In genomic region chr16:30482366-30482765, GRCh38 we compare ENCODE assay signal across 9 cellular contexts. TPM values are rescaled to one million over a fixed set of nuclear protein-coding genes. Genes with fewer than 3 reads are reported as not detected.
DNase-seq lines count a peak whose midpoint lies in the region; ATAC-seq, FAIRE-seq and TF ChIP-seq lines count a peak whose summit lies in the region.
"Had no signal": no experiment of that assay in that cellular context is flagged by ENCODE, and none has a peak within 500 bp of the region (broad histone marks: within the 10 kb centered on the region; RNA-seq: fewer than 3 reads in every experiment).

No MANE protein-coding gene starts in this region.

- no peak overlapping the region for H3K4me3 ChIP-seq in RWPE2 (ENCODE audit: severe bottlenecking)
- H3K4me3 ChIP-seq in keratinocyte (ENCODE audit: control insufficient read depth in 2 of 3, extremely low read depth in 1 of 3, insufficient read depth in 2 of 3, low read depth in 1 of 3, low read length in 3 of 3), result no peak overlapping the region
- H3K4me3 ChIP-seq in thyroid gland (replicated peaks in 1 of 3), result no peak overlapping the region
- H3K4me3 ChIP-seq in tibial artery, result no peak overlapping the region
- H3K4me3 ChIP-seq: hepatocyte had no signal

- ATAC-seq in RWPE2 (ENCODE audit: low read depth) (no peak), GM21423 (IDR thresholded peaks at IDR 0.05; ENCODE audit: unreplicated experiment) (no peak)

- peak; percentile 13 for DNase-seq in EL
- no peak for DNase-seq in RWPE2 (ENCODE audit: low spot score)
- no peak for DNase-seq in keratinocyte (ENCODE audit: low read depth, low spot score)
- DNase-seq in thyroid gland, result no peak
- no peak for DNase-seq in tibial artery
- DNase-seq: NCI-H2171 had no signal

- peak; percentile 19 for TF ChIP-seq CTCF in RWPE2 (IDR thresholded peaks at IDR 0.05; ENCODE audit: poor library complexity, severe bottlenecking)
- peak in 2 of 3 experiments; percentile 24 to 35 for TF ChIP-seq CTCF in keratinocyte (optimal IDR thresholded peaks at IDR 0.05 in 1 of 3, IDR thresholded peaks at IDR 0.05 in 1 of 3, conservative IDR thresholded peaks at IDR 0.05 in 1 of 3; ENCODE audit: extremely low read depth in 1 of 3, insufficient read depth in 2 of 3, low read length in 3 of 3)
- no peak for TF ChIP-seq CTCF in thyroid gland (IDR thresholded peaks at IDR 0.05)
- TF ChIP-seq CTCF in tibial artery (IDR thresholded peaks at IDR 0.05), result no peak

- H3K27ac ChIP-seq in RWPE2 (ENCODE audit: poor library complexity, severe bottlenecking) (no peak overlapping the region), keratinocyte (ENCODE audit: control insufficient read depth, insufficient read depth, low read length) (no peak overlapping the region), thyroid gland (no peak overlapping the region), tibial artery (no peak overlapping the region)
- H3K27ac ChIP-seq: hepatocyte, HL-60 had no signal

- intact Hi-C loops in thyroid gland (cut with DNase I) (no loop called here), tibial artery (cut with DNase I; ENCODE audit: low total_unique reads) (no loop called here)

- no peaks in the 10 kb centered on the region for H3K27me3 ChIP-seq in RWPE2 (ENCODE audit: insufficient read depth, poor library complexity, severe bottlenecking)
- H3K27me3 ChIP-seq in keratinocyte (ENCODE audit: control insufficient read depth, extremely low read depth, insufficient read depth, low read length), result no peaks in the 10 kb centered on the region
- H3K27me3 ChIP-seq in thyroid gland, result no peaks in the 10 kb centered on the region
- peaks cover 0 to 5% of the 10 kb centered on the region in 2 donors for H3K27me3 ChIP-seq in tibial artery
- H3K27me3 ChIP-seq: hepatocyte had no signal

- H3K4me2 ChIP-seq in keratinocyte (ENCODE audit: control insufficient read depth, extremely low read depth, insufficient read depth, low read depth, low read length), result no peak overlapping the region
- H3K4me2 ChIP-seq: hepatocyte had no signal

- H3K36me3 ChIP-seq in RWPE2 (ENCODE audit: low read depth), result no peaks in the 10 kb centered on the region
- no peaks in the 10 kb centered on the region for H3K36me3 ChIP-seq in keratinocyte (ENCODE audit: control insufficient read depth in 2 of 2, extremely low read depth in 1 of 2, insufficient read depth in 2 of 2, low read length in 2 of 2)
- no peaks in the 10 kb centered on the region for H3K36me3 ChIP-seq in thyroid gland
- no peaks in the 10 kb centered on the region for H3K36me3 ChIP-seq in tibial artery

- H3K9me3 ChIP-seq in RWPE2 (ENCODE audit: severe bottlenecking) (no peaks in the 10 kb centered on the region), keratinocyte (ENCODE audit: control insufficient read depth, low read depth, low read length) (no peaks in the 10 kb centered on the region), thyroid gland (no peaks in the 10 kb centered on the region), tibial artery (no peaks in the 10 kb centered on the region)

- no peaks in the 10 kb centered on the region for H3K79me2 ChIP-seq in keratinocyte (ENCODE audit: control insufficient read depth, insufficient read depth, low read length)
- H3K79me2 ChIP-seq: hepatocyte had no signal

- no peaks in the 10 kb centered on the region for H4K20me1 ChIP-seq in keratinocyte (ENCODE audit: control insufficient read depth, extremely low read depth, insufficient read depth, low read length)

- 89 to 92% methylated on average over 3 of the region's 3 CpGs for WGBS in thyroid gland, 2 donors

- FAIRE-seq in keratinocyte (lab: Jason Lieb, UNC), result no peak

- TF ChIP-seq POLR2A in thyroid gland (IDR thresholded peaks at IDR 0.05), result no peak

- H3K4me1 ChIP-seq in RWPE2 (ENCODE audit: insufficient read depth, poor library complexity, severe bottlenecking) (no peaks in the 10 kb centered on the region), keratinocyte (ENCODE audit: control insufficient read depth, extremely low read depth, insufficient read depth, low read length) (no peaks in the 10 kb centered on the region), thyroid gland (no peaks in the 10 kb centered on the region), tibial artery (no peaks in the 10 kb centered on the region)

- H3K9ac ChIP-seq in keratinocyte (ENCODE audit: control insufficient read depth, extremely low read depth, insufficient read depth, low read length), result no peak overlapping the region

- no peaks in the 10 kb centered on the region for H3K9me1 ChIP-seq in keratinocyte (ENCODE audit: control insufficient read depth, extremely low read depth, insufficient read depth, low read length)

- dilution Hi-C loops in keratinocyte (cut with MboI; ENCODE audit: extremely low pct_ligation_motif_present, low sequenced_read_pairs), result no loop called here

- H2AFZ ChIP-seq in keratinocyte (ENCODE audit: control insufficient read depth, low read length), result no peak overlapping the region
- H2AFZ ChIP-seq: hepatocyte had no signal

RNA-seq across cellular contexts. Expression of gene ITGAL, which starts 9.8 kb away (rescaled TPM):
- polyA plus RNA-seq in keratinocyte, result not detected in 3 replicates
- not detected for polyA plus RNA-seq in keratinocyte (2011; ENCODE audit: low read depth)
- not detected in 2 replicates for polyA plus RNA-seq in keratinocyte (2011; cell fraction: cytosol; rRNA removed)
- polyA plus RNA-seq in keratinocyte (2011; cell fraction: nucleus; rRNA removed), result not detected in 2 replicates
- polyA plus RNA-seq in keratinocyte (2012; ENCODE audit: low replicate concordance), result not detected in 2 replicates
- polyA minus RNA-seq in keratinocyte, result not detected in 3 replicates
- not detected for polyA minus RNA-seq in keratinocyte (2011; cell fraction: cytosol; rRNA and poly(A)+ RNA removed)
- polyA minus RNA-seq in keratinocyte (2011; cell fraction: nucleus; rRNA and poly(A)+ RNA removed), result not detected in 2 replicates
- 1 to 10 TPM in 3 of 4 donors, under 1 TPM in 1; 0.56 to 4.6 (median 2.8) TPM for total RNA-seq in thyroid gland

RNA-seq across cellular contexts. Expression of gene SEPHS2, which starts 36.7 kb away (rescaled TPM):
- 33.2 to 38.1 TPM (median 36.5 TPM) in 3 replicates for polyA plus RNA-seq in keratinocyte
- 19.3 TPM for polyA plus RNA-seq in keratinocyte (2011; ENCODE audit: low read depth)
- polyA plus RNA-seq in keratinocyte (2011; cell fraction: cytosol; rRNA removed), result 32.8 and 38.9 TPM in 2 replicates
- 24.1 and 25.4 TPM in 2 replicates for polyA plus RNA-seq in keratinocyte (2011; cell fraction: nucleus; rRNA removed)
- 28.7 and 34.1 TPM in 2 replicates for polyA plus RNA-seq in keratinocyte (2012; ENCODE audit: low replicate concordance)
- 10.1 to 25.9 TPM (median 25.8 TPM) in 3 replicates for polyA minus RNA-seq in keratinocyte
- polyA minus RNA-seq in keratinocyte (2011; cell fraction: cytosol; rRNA and poly(A)+ RNA removed), result 26.7 TPM
- polyA minus RNA-seq in keratinocyte (2011; cell fraction: nucleus; rRNA and poly(A)+ RNA removed), result 10.8 and 14.6 TPM in 2 replicates
- total RNA-seq in thyroid gland, result 10 to 100 TPM; 34.5 to 41.3 (median 39.9) TPM

RNA-seq across cellular contexts. Expression of gene ZNF768, which starts 44.0 kb away (rescaled TPM):
- polyA plus RNA-seq in keratinocyte, result 10.9 to 16.6 TPM (median 13.7 TPM) in 3 replicates
- 4.4 TPM for polyA plus RNA-seq in keratinocyte (2011; ENCODE audit: low read depth)
- 12.5 and 22.1 TPM in 2 replicates for polyA plus RNA-seq in keratinocyte (2011; cell fraction: cytosol; rRNA removed)
- polyA plus RNA-seq in keratinocyte (2011; cell fraction: nucleus; rRNA removed), result 21.7 and 32.7 TPM in 2 replicates
- polyA plus RNA-seq in keratinocyte (2012; ENCODE audit: low replicate concordance), result 17.2 and 19.4 TPM in 2 replicates
- polyA minus RNA-seq in keratinocyte, result 6.5 to 10.8 TPM (median 9.9 TPM) in 3 replicates
- polyA minus RNA-seq in keratinocyte (2011; cell fraction: cytosol; rRNA and poly(A)+ RNA removed), result 26.9 TPM
- 10.2 and 10.3 TPM in 2 replicates for polyA minus RNA-seq in keratinocyte (2011; cell fraction: nucleus; rRNA and poly(A)+ RNA removed)
- 10 to 100 TPM; 27.4 to 44.9 (median 32.3) TPM for total RNA-seq in thyroid gland

RNA-seq across cellular contexts. Expression of gene ZNF747, which starts 52.3 kb away (rescaled TPM):
- 2.2 to 4.3 TPM (median 2.7 TPM) in 3 replicates for polyA plus RNA-seq in keratinocyte
- 0.42 TPM for polyA plus RNA-seq in keratinocyte (2011; ENCODE audit: low read depth)
- polyA plus RNA-seq in keratinocyte (2011; cell fraction: cytosol; rRNA removed), result 3.3 and 3.4 TPM in 2 replicates
- 3.2 and 4.3 TPM in 2 replicates for polyA plus RNA-seq in keratinocyte (2011; cell fraction: nucleus; rRNA removed)
- polyA plus RNA-seq in keratinocyte (2012; ENCODE audit: low replicate concordance), result 1.4 and 2.8 TPM in 2 replicates
- polyA minus RNA-seq in keratinocyte, result 1.4 to 2.5 TPM (median 1.8 TPM) in 3 replicates
- 2.9 TPM for polyA minus RNA-seq in keratinocyte (2011; cell fraction: cytosol; rRNA and poly(A)+ RNA removed)
- 1.6 and 2.0 TPM in 2 replicates for polyA minus RNA-seq in keratinocyte (2011; cell fraction: nucleus; rRNA and poly(A)+ RNA removed)
- total RNA-seq in thyroid gland, result 10 to 100 TPM; 13.6 to 30.7 (median 21.8) TPM

RNA-seq across cellular contexts. Expression of gene DCTPP1, which starts 52.5 kb away (rescaled TPM):
- polyA plus RNA-seq in keratinocyte, result 68.5 to 95.8 TPM (median 88.5 TPM) in 3 replicates
- polyA plus RNA-seq in keratinocyte (2011; ENCODE audit: low read depth), result 6.5 TPM
- 88.0 and 93.5 TPM in 2 replicates for polyA plus RNA-seq in keratinocyte (2011; cell fraction: cytosol; rRNA removed)
- 33.2 and 34.7 TPM in 2 replicates for polyA plus RNA-seq in keratinocyte (2011; cell fraction: nucleus; rRNA removed)
- polyA plus RNA-seq in keratinocyte (2012; ENCODE audit: low replicate concordance), result 35.7 and 81.8 TPM in 2 replicates
- 28.6 to 38.1 TPM (median 28.8 TPM) in 3 replicates for polyA minus RNA-seq in keratinocyte
- polyA minus RNA-seq in keratinocyte (2011; cell fraction: cytosol; rRNA and poly(A)+ RNA removed), result 48.5 TPM
- 6.4 and 8.3 TPM in 2 replicates for polyA minus RNA-seq in keratinocyte (2011; cell fraction: nucleus; rRNA and poly(A)+ RNA removed)
- total RNA-seq in thyroid gland, result 10 to 100 TPM; 18.8 to 26.4 (median 22.5) TPM

Comparison
In these comparisons a context has a peak if more than half of its experiments do, and no peak if none do; other contexts are left out.
1. CTCF ChIP-seq: peak in RWPE2 (single experiment) and keratinocyte (2 of 3); none in thyroid gland (0 of 6) and tibial artery (0 of 2).